In the genomic region with DNA sequence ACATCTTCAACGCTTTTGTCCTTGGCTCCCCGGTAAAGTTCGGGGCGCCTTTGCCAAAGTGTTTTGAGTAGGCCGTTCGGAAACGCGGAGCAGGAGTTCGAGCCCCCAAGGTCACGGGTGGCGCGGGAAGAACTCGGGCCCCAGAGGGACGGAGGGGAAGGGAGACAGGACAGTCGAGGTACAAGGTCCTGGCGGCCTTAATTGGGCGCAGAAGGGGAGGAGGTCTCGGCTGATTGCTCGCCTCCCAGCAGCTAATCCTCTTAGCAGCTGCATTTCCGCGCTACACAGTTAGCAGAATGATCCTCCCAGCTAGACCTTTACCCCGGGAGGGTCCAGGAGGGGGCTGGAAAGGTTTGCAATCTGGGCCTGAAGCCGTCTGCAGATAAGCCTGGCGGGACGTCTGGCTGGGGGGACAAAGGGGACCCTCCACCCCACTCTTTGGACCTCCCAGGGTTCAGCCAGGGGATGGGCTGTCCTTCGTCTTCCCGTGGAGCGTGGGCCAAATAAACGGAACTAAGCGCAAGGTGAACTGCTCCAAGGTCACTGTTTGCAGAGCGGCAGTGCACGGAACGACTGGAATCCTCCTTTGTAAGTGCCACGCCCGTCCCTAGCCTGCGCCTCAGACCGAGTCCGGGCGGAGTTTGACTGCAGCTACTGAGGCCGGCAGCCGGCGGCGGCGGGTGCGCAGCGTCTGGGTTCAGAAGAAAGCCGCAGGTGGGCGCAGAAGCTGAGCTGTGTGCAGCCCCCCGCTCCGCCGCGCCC, we compare ENCODE assay signal across 3 cellular contexts.
TF ChIP-seq lines count a peak whose summit lies in the region.

No MANE protein-coding gene starts in this region.

TF ChIP-seq in IMR-90, 13 proteins besides CTCF, POLR2A, EP300 and RAD21:
- TF ChIP-seq ELK1 (IDR thresholded peaks at IDR 0.05; ENCODE audit: borderline replicate concordance, low read depth, low read length) (no peak), MXI1 (IDR thresholded peaks at IDR 0.05; ENCODE audit: borderline replicate concordance, low read depth, low read length) (no peak), BHLHE40 (IDR thresholded peaks at IDR 0.05; ENCODE audit: low read depth, low read length) (no peak), RFX5 (IDR thresholded peaks at IDR 0.05; ENCODE audit: low read depth, low read length) (no peak), RCOR1 (IDR thresholded peaks at IDR 0.05; ENCODE audit: insufficient replicate concordance, low read length) (no peak), CEBPB (IDR thresholded peaks at IDR 0.05; ENCODE audit: low read depth, low read length) (no peak), CHD1 (IDR thresholded peaks at IDR 0.05; ENCODE audit: low read depth, low read length) (no peak), MAZ (IDR thresholded peaks at IDR 0.05; ENCODE audit: borderline replicate concordance, low read depth, low read length) (no peak), FOS (IDR thresholded peaks at IDR 0.05; ENCODE audit: low read depth, low read length) (no peak), NFE2L2 (IDR thresholded peaks at IDR 0.05; ENCODE audit: low read depth, low read length) (no peak), MAFK (IDR thresholded peaks at IDR 0.05; ENCODE audit: low read depth, low read length) (no peak), SMC3 (IDR thresholded peaks at IDR 0.05; ENCODE audit: low read depth, low read length) (no peak)
- TF ChIP-seq, protein P1, sequence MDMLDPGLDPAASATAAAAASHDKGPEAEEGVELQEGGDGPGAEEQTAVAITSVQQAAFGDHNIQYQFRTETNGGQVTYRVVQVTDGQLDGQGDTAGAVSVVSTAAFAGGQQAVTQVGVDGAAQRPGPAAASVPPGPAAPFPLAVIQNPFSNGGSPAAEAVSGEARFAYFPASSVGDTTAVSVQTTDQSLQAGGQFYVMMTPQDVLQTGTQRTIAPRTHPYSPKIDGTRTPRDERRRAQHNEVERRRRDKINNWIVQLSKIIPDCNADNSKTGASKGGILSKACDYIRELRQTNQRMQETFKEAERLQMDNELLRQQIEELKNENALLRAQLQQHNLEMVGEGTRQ (IDR thresholded peaks at IDR 0.05; ENCODE audit: low read depth, low read length): no peak

TF ChIP-seq in neural cell, 6 proteins besides CTCF, POLR2A, EP300 and RAD21:
- no peak for TF ChIP-seq SMC3 (conservative IDR thresholded peaks at IDR 0.05; ENCODE audit: poor library complexity)
- peak; percentile 88 for TF ChIP-seq EZH2 (IDR thresholded peaks at IDR 0.05; ENCODE audit: borderline replicate concordance, insufficient read depth, low read length, poor library complexity, severe bottlenecking)
- peak; percentile 20 for TF ChIP-seq POLR2AphosphoS5 (IDR thresholded peaks at IDR 0.05)

TF ChIP-seq in GM12891, 5 proteins besides CTCF, POLR2A, EP300 and RAD21:
- no peak for TF ChIP-seq SPI1 (IDR thresholded peaks at IDR 0.05; ENCODE audit: low read depth, low read length)
